28 cellular contexts compared by ENCODE assay signal in the genomic region with DNA sequence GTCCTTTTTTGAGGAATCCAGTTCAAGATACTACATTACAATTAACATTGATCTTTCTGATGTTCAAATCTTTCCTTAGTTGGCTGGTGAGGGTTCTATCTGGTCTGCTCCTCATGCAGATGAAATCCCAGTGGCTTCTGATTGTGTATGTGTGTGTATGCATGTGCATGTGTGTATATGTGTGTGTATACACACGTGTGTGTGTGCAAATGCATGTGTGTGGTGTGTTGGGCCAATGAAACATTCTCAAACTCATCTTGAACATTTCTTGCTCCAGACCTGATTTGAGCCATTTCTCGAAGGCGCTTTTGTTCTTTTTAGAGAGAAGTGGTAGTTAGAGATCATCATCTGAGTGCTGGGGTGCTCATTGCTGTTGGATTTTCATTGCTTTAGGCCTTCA.
"Had no signal": no experiment of that assay in that cellular context is flagged by ENCODE, and none has a peak within 500 bp of the region (broad histone marks: within the 10 kb centered on the region; RNA-seq: fewer than 3 reads in every experiment).

No MANE protein-coding gene starts in this region.

- H3K27ac Mint-ChIP-seq: dendritic cell treated with granulocyte-macrophage colony-stimulating factor and Interleukin-4, amounts not matched to agents 40 ng/mL and 50 ng/mL, for 4 days; effector memory CD8-positive, alpha-beta T cell; endodermal cell had no signal

- FAIRE-seq: colon, endometrium, endothelial cell of umbilical vein, frontal cortex had no signal

- H3K9me3 ChIP-seq: colonic mucosa, esophagus muscularis mucosa, gastrocnemius medialis had no signal

- H3K36me3 ChIP-seq: colonic mucosa, esophagus muscularis mucosa, esophagus squamous epithelium, gastrocnemius medialis, gastroesophageal sphincter, heart left ventricle, heart right ventricle had no signal

- ATAC-seq: effector memory CD8-positive, alpha-beta T cell; esophagus mucosa; foreskin keratinocyte; gastrocnemius medialis; gastroesophageal sphincter; heart left ventricle; heart right ventricle had no signal

- H3K4me3 Mint-ChIP-seq: dendritic cell treated with granulocyte-macrophage colony-stimulating factor and Interleukin-4, amounts not matched to agents 40 ng/mL and 50 ng/mL, for 4 days; effector memory CD8-positive, alpha-beta T cell; endodermal cell had no signal

- H3K4me1 ChIP-seq: colonic mucosa, esophagus muscularis mucosa, esophagus squamous epithelium, foreskin keratinocyte, gastrocnemius medialis, gastroesophageal sphincter, heart left ventricle, heart right ventricle had no signal

- H3K4me3 ChIP-seq: colonic mucosa, coronary artery, dorsolateral prefrontal cortex, esophagus muscularis mucosa, esophagus squamous epithelium, gastrocnemius medialis, gastroesophageal sphincter, heart left ventricle, heart right ventricle had no signal

- H3K27me3 ChIP-seq: colonic mucosa, esophagus muscularis mucosa, esophagus squamous epithelium, foreskin keratinocyte, gastrocnemius medialis, gastroesophageal sphincter, heart left ventricle, heart right ventricle had no signal

- H3K27ac ChIP-seq: colonic mucosa, coronary artery, dorsolateral prefrontal cortex, epithelial cell of prostate, esophagus muscularis mucosa, esophagus squamous epithelium, foreskin keratinocyte, gastrocnemius medialis, gastroesophageal sphincter, heart left ventricle, heart right ventricle had no signal

- H3K9me3 Mint-ChIP-seq: effector memory CD8-positive, alpha-beta T cell had no signal

- DNase-seq: colonic mucosa; cortex of kidney; dermis blood vessel endothelial cell; dorsolateral prefrontal cortex; effector CD4-positive, alpha-beta T cell; effector CD8-positive, alpha-beta T cell; effector memory CD4-positive, alpha-beta T cell; effector memory CD8-positive, alpha-beta T cell; endodermal cell; erythroblast; esophagus squamous epithelium; foreskin fibroblast; foreskin keratinocyte; foreskin melanocyte; gastrocnemius medialis; glutamatergic neuron; heart left ventricle; heart right ventricle had no signal
